In genomic region chr22:26485013-26485412, GRCh38 we compare ENCODE assay signal across 9 cellular contexts. TPM values are rescaled to one million over a fixed set of nuclear protein-coding genes. Genes with fewer than 3 reads are reported as not detected.
DNase-seq lines count a peak whose midpoint lies in the region; ATAC-seq and TF ChIP-seq lines count a peak whose summit lies in the region.
"Had no signal": no experiment of that assay in that cellular context is flagged by ENCODE, and none has a peak within 500 bp of the region (broad histone marks: within the 10 kb centered on the region; RNA-seq: fewer than 3 reads in every experiment).

No MANE protein-coding gene starts in this region.

- no peak for ATAC-seq in naive B cell (ENCODE audit: low read depth in 2 of 2)
- no peak for ATAC-seq in GM18511 (IDR thresholded peaks at IDR 0.05; ENCODE audit: unreplicated experiment)

- H3K4me1 Mint-ChIP-seq in naive B cell = peaks cover 60 to 67% (median 62%) of the 10 kb centered on the region in 3 donors

- H3K9me3 ChIP-seq in HUES48 (ENCODE audit: control insufficient read depth, insufficient read depth, low read length) (no peaks in the 10 kb centered on the region), ascending aorta (no peaks in the 10 kb centered on the region)

- DNase-seq in AG10803 (ENCODE audit: low read depth) (peak; percentile 60), ascending aorta (ENCODE audit: low spot score in 2 of 2) (no peak), naive B cell (no peak), NCI-H510A treated with DMSO at 0.1 percent for 48 hours (lab: John Stamatoyannopoulos, UW) (no peak), hepatic stellate cell (ENCODE audit: low spot score) (no peak)
- no peak for DNase-seq in NK-92 treated with Interleukin-12 subunit alpha and Interleukin-12 subunit beta, amount 100 ng/mL, for 24 hours (lab: John Stamatoyannopoulos, UW)
- DNase-seq: NCI-H1048 had no signal

- no peaks in the 10 kb centered on the region for H3K36me3 Mint-ChIP-seq in naive B cell

- TF ChIP-seq CTCF in AG10803 (conservative IDR thresholded peaks at IDR 0.05; ENCODE audit: low read length) (no peak), ascending aorta (IDR thresholded peaks at IDR 0.05) (no peak)

- H3K4me3 Mint-ChIP-seq in naive B cell = peak overlapping the region in 7 of 8 donors; percentile 42 to 95 (median 64)

- H3K27me3 Mint-ChIP-seq in naive B cell = no peaks in the 10 kb centered on the region

- H3K4me3 ChIP-seq in AG10803 (ENCODE audit: low read length) (peak overlapping the region; percentile 12), HUES48 (ENCODE audit: low read depth, low read length) (peak overlapping the region; percentile 98), ascending aorta (peak overlapping the region in 1 of 2 donors; percentile 99)

- H3K27me3 ChIP-seq in HUES48 (ENCODE audit: control insufficient read depth, insufficient read depth, low read length) (no peaks in the 10 kb centered on the region), ascending aorta (no peaks in the 10 kb centered on the region)

- H3K9me3 Mint-ChIP-seq in naive B cell = no peaks in the 10 kb centered on the region

- H3K36me3 ChIP-seq in HUES48 (ENCODE audit: control insufficient read depth, insufficient read depth, low read length) = peaks cover 52% of the 10 kb centered on the region
- peaks cover 15 to 28% of the 10 kb centered on the region in 2 donors for H3K36me3 ChIP-seq in ascending aorta

- intact Hi-C loops in ascending aorta (cut with DNase I) = no loop called here

- H3K27ac ChIP-seq in HUES48 (ENCODE audit: low read depth, low read length) (no peak overlapping the region), ascending aorta (peak overlapping the region; percentile 95 to 96)

- no peak overlapping the region for H3K9ac ChIP-seq in HUES48 (ENCODE audit: low read depth, low read length)

- H3K27ac Mint-ChIP-seq in naive B cell = peak overlapping the region in 5 of 6 donors; percentile 41 to 98 (median 69)

- H3K4me1 ChIP-seq in HUES48 (ENCODE audit: control insufficient read depth, insufficient read depth, low read length) (peaks cover 23% of the 10 kb centered on the region), ascending aorta (peaks cover 6 to 16% of the 10 kb centered on the region in 2 donors)

RNA-seq across cellular contexts. Expression of gene SRRD, which starts 1.3 kb away (rescaled TPM):
- 85.6 TPM for total RNA-seq in ascending aorta
- 10 to 100 TPM; 17.5 to 28.3 (median 22.7) TPM for polyA plus RNA-seq in naive B cell (ENCODE audit: low read depth in 6 of 6)

RNA-seq across cellular contexts. Expression of gene HPS4, which starts 1.4 kb away (rescaled TPM):
- 39.3 TPM for total RNA-seq in ascending aorta
- 10 to 100 TPM; 16.7 to 26.9 (median 24.6) TPM for polyA plus RNA-seq in naive B cell (ENCODE audit: low read depth in 6 of 6)

RNA-seq across cellular contexts. Expression of gene TFIP11, which starts 27.3 kb away (rescaled TPM):
- total RNA-seq in ascending aorta = 11.6 TPM
- 10 to 100 TPM; 25.2 to 43.8 (median 28.1) TPM for polyA plus RNA-seq in naive B cell (ENCODE audit: low read depth in 6 of 6)

RNA-seq across cellular contexts. Expression of gene ASPHD2, which starts 56.0 kb away (rescaled TPM):
- 0.32 TPM for total RNA-seq in ascending aorta
- polyA plus RNA-seq in naive B cell (ENCODE audit: low read depth in 6 of 6) = 1 to 10 TPM; 2.1 to 9.7 (median 6.6) TPM
